13 cellular contexts compared by ENCODE assay signal in genomic region chr12:75636607-75637006, GRCh38.
"Had no signal": no experiment of that assay in that cellular context is flagged by ENCODE, and none has a peak within 500 bp of the region (broad histone marks: within the 10 kb centered on the region; RNA-seq: fewer than 3 reads in every experiment).

No MANE protein-coding gene starts in this region.

- H3K9me3 ChIP-seq: gastrocnemius medialis, heart right ventricle, left lung, ovary had no signal

- H3K36me3 Mint-ChIP-seq: activated CD4-positive, alpha-beta memory T cell treated with anti-CD3 and anti-CD28 coated beads for 36 hours; memory B cell had no signal

- DNase-seq: activated CD4-positive, alpha-beta memory T cell treated with anti-CD3 and anti-CD28 coated beads for 36 hours; activated CD8-positive, alpha-beta memory T cell treated with anti-CD3 and anti-CD28 coated beads, Interleukin-2, amount 50 U/mL, for 48 hours; activated naive CD4-positive, alpha-beta T cell treated with anti-CD3 and anti-CD28 coated beads for 36 hours; cortex of kidney; effector CD8-positive, alpha-beta T cell; gastrocnemius medialis; heart right ventricle; left lung; ovary; stimulated activated CD4-positive, alpha-beta T cell treated with anti-CD3 and anti-CD28 coated beads, Interleukin-4, amount 100 ng/mL, for 24 hours had no signal

- H3K9me3 Mint-ChIP-seq: activated CD4-positive, alpha-beta memory T cell treated with anti-CD3 and anti-CD28 coated beads for 36 hours; activated naive CD4-positive, alpha-beta T cell treated with anti-CD3 and anti-CD28 coated beads for 36 hours; central memory CD8-positive, alpha-beta T cell; memory B cell; T-helper 2 cell treated with Interferon-gamma antibody and Interleukin-4, amounts not matched to agents 5 μg/mL and 100 μg/mL, for 36 hours had no signal

- H3K4me1 ChIP-seq: gastrocnemius medialis, left lung had no signal

- H3K27ac Mint-ChIP-seq: activated CD4-positive, alpha-beta memory T cell treated with anti-CD3 and anti-CD28 coated beads for 36 hours; activated naive CD4-positive, alpha-beta T cell treated with anti-CD3 and anti-CD28 coated beads for 36 hours; memory B cell; T-helper 2 cell treated with Interferon-gamma antibody and Interleukin-4, amounts not matched to agents 5 μg/mL and 100 μg/mL, for 36 hours had no signal

- ATAC-seq: gastrocnemius medialis, heart right ventricle, left lung had no signal

- H3K4me3 ChIP-seq: gastrocnemius medialis, heart right ventricle, left lung, ovary had no signal

- H3K4me3 Mint-ChIP-seq: activated CD4-positive, alpha-beta memory T cell treated with anti-CD3 and anti-CD28 coated beads for 36 hours; activated naive CD4-positive, alpha-beta T cell treated with anti-CD3 and anti-CD28 coated beads for 36 hours; central memory CD8-positive, alpha-beta T cell; memory B cell; T-helper 2 cell treated with Interferon-gamma antibody and Interleukin-4, amounts not matched to agents 5 μg/mL and 100 μg/mL, for 36 hours had no signal

- H3K27ac ChIP-seq: gastrocnemius medialis, heart right ventricle, left lung, ovary had no signal

- H3K36me3 ChIP-seq: gastrocnemius medialis, heart right ventricle, left lung, ovary had no signal

- H3K27me3 ChIP-seq: gastrocnemius medialis, heart right ventricle, left lung, ovary had no signal

- H3K27me3 Mint-ChIP-seq: central memory CD8-positive, alpha-beta T cell; memory B cell had no signal
